Comparison of ENCODE assay signal across 22 cellular contexts in the genomic region with DNA sequence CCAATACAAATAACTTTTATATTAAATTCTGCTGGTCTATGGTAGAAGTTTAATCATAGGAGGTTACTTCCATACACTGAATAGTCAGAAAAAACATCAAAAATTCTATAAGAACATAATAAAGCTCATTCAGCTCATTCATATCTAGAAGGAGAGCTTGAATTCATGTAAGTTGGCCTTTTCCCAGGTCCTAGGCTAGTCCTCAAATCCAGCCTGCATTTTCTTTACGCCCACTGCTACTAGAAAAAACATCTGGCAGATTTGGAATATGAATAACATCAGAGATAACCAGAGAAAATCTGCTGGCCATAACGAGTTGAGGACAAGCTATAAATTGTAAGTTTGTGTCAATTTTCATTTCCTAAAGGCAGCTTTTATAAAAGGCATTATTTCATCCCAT.
"Had no signal": no experiment of that assay in that cellular context is flagged by ENCODE, and none has a peak within 500 bp of the region (broad histone marks: within the 10 kb centered on the region; RNA-seq: fewer than 3 reads in every experiment).

No MANE protein-coding gene starts in this region.

- H3K9me3 Mint-ChIP-seq: activated CD8-positive, alpha-beta T cell treated with anti-CD3 and anti-CD28 coated beads for 36 hours; activated naive CD8-positive, alpha-beta T cell treated with anti-CD3 and anti-CD28 coated beads, Interleukin-2, amount 10 ng/mL, durations not matched to agents 7 days and 5 days; central memory CD8-positive, alpha-beta T cell; T-helper 2 cell treated with Interferon-gamma antibody and Interleukin-4, amounts not matched to agents 5 μg/mL and 100 μg/mL, for 36 hours had no signal

- H3K27ac Mint-ChIP-seq: activated CD8-positive, alpha-beta T cell treated with anti-CD3 and anti-CD28 coated beads for 36 hours; activated naive CD8-positive, alpha-beta T cell treated with anti-CD3 and anti-CD28 coated beads, Interleukin-2, amount 10 ng/mL, durations not matched to agents 7 days and 5 days; activated T-cell treated with anti-CD3 and anti-CD28 coated beads, Interleukin-2, amount 50 U/mL, for 72 hours; T-helper 2 cell treated with Interferon-gamma antibody and Interleukin-4, amounts not matched to agents 5 μg/mL and 100 μg/mL, for 36 hours had no signal

- H3K4me3 ChIP-seq: body of pancreas, Peyer's patch, SJSA1 had no signal

- DNase-seq: activated CD4-positive, alpha-beta T cell treated with anti-CD3 and anti-CD28 coated beads for 4 hours; activated CD8-positive, alpha-beta memory T cell treated with anti-CD3 and anti-CD28 coated beads, Interleukin-2, amount 50 U/mL, for 4 hours; activated CD8-positive, alpha-beta T cell treated with anti-CD3 and anti-CD28 coated beads for 36 hours; activated naive CD4-positive, alpha-beta T cell treated with anti-CD3 and anti-CD28 coated beads, Interleukin-2, amount 50 U/mL, for 16 hours; activated naive CD8-positive, alpha-beta T cell treated with anti-CD3 and anti-CD28 coated beads, Interleukin-2, amount 10 ng/mL, durations not matched to agents 7 days and 5 days; activated T-cell treated with anti-CD3 and anti-CD28 coated beads, Interleukin-2, amount 50 U/mL, for 72 hours; aorta; body of pancreas; Kasumi-1; NCI-H1105 treated with DMSO at 0.1 percent for 48 hours; NCI-H1436 treated with DMSO at 0.1 percent for 48 hours; NCI-H187 treated with DMSO at 0.1 percent for 48 hours; NCI-H2081 treated with DMSO at 0.1 percent for 48 hours; NCI-H446; NCI-H524; Peyer's patch; Right ventricle myocardium superior; SW 1271 had no signal

- H3K27ac ChIP-seq: body of pancreas, Peyer's patch, RWPE1, SJSA1 had no signal

- H3K27me3 Mint-ChIP-seq: activated CD8-positive, alpha-beta T cell treated with anti-CD3 and anti-CD28 coated beads for 36 hours; activated naive CD8-positive, alpha-beta T cell treated with anti-CD3 and anti-CD28 coated beads, Interleukin-2, amount 10 ng/mL, durations not matched to agents 7 days and 5 days; central memory CD8-positive, alpha-beta T cell had no signal

- H3K4me1 Mint-ChIP-seq: activated naive CD8-positive, alpha-beta T cell treated with anti-CD3 and anti-CD28 coated beads, Interleukin-2, amount 10 ng/mL, durations not matched to agents 7 days and 5 days; central memory CD8-positive, alpha-beta T cell had no signal

- H3K36me3 Mint-ChIP-seq: activated naive CD8-positive, alpha-beta T cell treated with anti-CD3 and anti-CD28 coated beads, Interleukin-2, amount 10 ng/mL, durations not matched to agents 7 days and 5 days had no signal

- H3K36me3 ChIP-seq: Peyer's patch, SJSA1 had no signal

- H3K4me1 ChIP-seq: body of pancreas, Peyer's patch, SJSA1 had no signal

- H3K9me3 ChIP-seq: body of pancreas, Peyer's patch, SJSA1 had no signal

- H3K27me3 ChIP-seq: body of pancreas, Peyer's patch, SJSA1 had no signal

- H3K4me3 Mint-ChIP-seq: activated CD8-positive, alpha-beta T cell treated with anti-CD3 and anti-CD28 coated beads for 36 hours; activated naive CD8-positive, alpha-beta T cell treated with anti-CD3 and anti-CD28 coated beads, Interleukin-2, amount 10 ng/mL, durations not matched to agents 7 days and 5 days; activated T-cell treated with anti-CD3 and anti-CD28 coated beads, Interleukin-2, amount 50 U/mL, for 72 hours; central memory CD8-positive, alpha-beta T cell; T-helper 2 cell treated with Interferon-gamma antibody and Interleukin-4, amounts not matched to agents 5 μg/mL and 100 μg/mL, for 36 hours had no signal
